11 cellular contexts compared by ENCODE assay signal in the genomic region with DNA sequence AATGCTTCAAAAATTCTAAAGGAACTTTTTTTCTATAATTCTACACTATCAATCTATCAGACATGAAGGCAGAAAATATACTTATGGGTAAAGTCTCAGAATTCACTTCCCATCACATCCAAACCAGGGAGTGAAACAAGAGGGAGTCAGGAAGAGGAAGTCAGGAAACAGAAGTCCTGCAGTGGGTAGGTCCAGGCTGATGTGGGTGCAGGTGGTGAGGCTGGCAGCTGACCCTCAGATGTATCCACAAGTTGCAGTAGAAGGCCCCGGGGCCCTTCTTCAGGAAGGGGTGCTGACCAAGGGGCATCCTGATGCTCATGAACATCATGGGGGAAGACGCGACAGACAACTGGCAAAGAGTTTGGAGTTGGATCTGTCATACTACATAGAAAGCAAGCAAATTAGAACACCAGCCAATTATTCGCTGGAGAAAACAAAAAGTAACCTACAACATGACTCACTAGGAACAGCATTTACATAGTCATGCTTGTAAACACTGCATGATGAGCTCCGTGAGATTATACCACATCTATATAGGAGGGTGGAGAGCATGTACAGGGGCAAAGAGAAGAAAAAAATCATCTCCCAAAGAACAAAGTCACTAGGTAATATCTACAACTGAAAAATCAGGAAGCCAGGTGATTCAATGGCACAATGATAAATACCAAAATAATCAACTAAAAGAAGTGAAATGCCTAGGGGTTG. TPM values are rescaled to one million over a fixed set of nuclear protein-coding genes. Genes with fewer than 3 reads are reported as not detected.
A peak's percentile ranks its signal among the peaks of the same experiment; 100 is the strongest.
DNase-seq lines count a peak whose midpoint lies in the region; ATAC-seq, FAIRE-seq and TF ChIP-seq lines count a peak whose summit lies in the region.
"Had no signal": no experiment of that assay in that cellular context is flagged by ENCODE, and none has a peak within 500 bp of the region (broad histone marks: within the 10 kb centered on the region; RNA-seq: fewer than 3 reads in every experiment).

No MANE protein-coding gene starts in this region.

- H3K4me1 Mint-ChIP-seq in activated B cell treated with CpG ODN at 0.5 μM for 24 hours (peaks cover 62% of the 10 kb centered on the region), osteocyte (ENCODE audit: unreplicated experiment) (peaks cover 26% of the 10 kb centered on the region)

- no peak overlapping the region for H3K4me3 Mint-ChIP-seq in activated B cell treated with CpG ODN at 0.5 μM for 24 hours
- no peak overlapping the region for H3K4me3 Mint-ChIP-seq in osteocyte (ENCODE audit: unreplicated experiment)

- H3K36me3 Mint-ChIP-seq in activated B cell treated with CpG ODN at 0.5 μM for 24 hours (ENCODE audit: low read depth): peaks cover 3% of the 10 kb centered on the region
- H3K36me3 Mint-ChIP-seq in osteocyte (ENCODE audit: unreplicated experiment): peaks cover 3% of the 10 kb centered on the region

- H3K27me3 Mint-ChIP-seq in activated B cell treated with CpG ODN at 0.5 μM for 24 hours: no peaks in the 10 kb centered on the region
- H3K27me3 Mint-ChIP-seq in osteocyte (ENCODE audit: unreplicated experiment): no peaks in the 10 kb centered on the region

- FAIRE-seq in GM19239 (lab: Jason Lieb, UNC): peak; percentile 31

- TF ChIP-seq CTCF in activated B cell treated with CpG ODN at 0.5 μM for 24 hours (IDR thresholded peaks at IDR 0.05) (no peak), osteocyte (IDR thresholded peaks at IDR 0.05) (no peak)

- POLR2A ChIA-PET in activated B cell treated with CpG ODN at 0.5 μM for 24 hours (lab: Charles Lee): interaction anchor here (5.9 kb wide), 1 partner anchor 29 kb away, joined by 34 read pairs; no protein-coding TSS in a partner anchor

- peak overlapping the region; percentile 62 for H3K27ac Mint-ChIP-seq in activated B cell treated with CpG ODN at 0.5 μM for 24 hours
- no peak overlapping the region for H3K27ac Mint-ChIP-seq in osteocyte (ENCODE audit: unreplicated experiment)

- H3K9me3 Mint-ChIP-seq in activated B cell treated with CpG ODN at 0.5 μM for 24 hours: no peaks in the 10 kb centered on the region
- H3K9me3 Mint-ChIP-seq in osteocyte (ENCODE audit: unreplicated experiment): no peaks in the 10 kb centered on the region

- intact Hi-C loops in activated B cell treated with CpG ODN at 0.5 μM for 24 hours (cut with micrococcal nuclease) (loop anchor here (5.0 to 10.0 kb wide), 4 partner anchors 388 to 1213 kb away; a partner anchor contains a TSS), left cardiac atrium (cut with DNase I) (loop anchor here in 1 of 2 donors (5.0 kb wide), 1 partner anchor 73 kb away; no protein-coding TSS in a partner anchor)

- ATAC-seq in activated B cell treated with CpG ODN at 0.5 μM for 24 hours (ENCODE audit: low read depth): no peak
- ATAC-seq in HG03354 (IDR thresholded peaks at IDR 0.05; ENCODE audit: poor library complexity, severe bottlenecking, unreplicated experiment): no peak
- no peak for ATAC-seq in left cardiac atrium
- ATAC-seq: HCT116, heart left ventricle had no signal

- CTCF ChIA-PET in activated B cell treated with CpG ODN at 0.5 μM for 24 hours (lab: Charles Lee): no interaction called here

- DNase-seq in AG08395 (ENCODE audit: low spot score): peak; percentile 10
- no peak for DNase-seq in GM19239 (ENCODE audit: insufficient read length, low spot score)
- DNase-seq in activated B cell treated with CpG ODN at 0.5 μM for 24 hours: no peak
- DNase-seq in fibroblast of the conjunctiva (ENCODE audit: low read depth): peak; percentile 10
- no peak for DNase-seq in stimulated activated CD8-positive, alpha-beta memory T cell treated with anti-CD3 and anti-CD28 coated beads, Interleukin-4, amount 100 ng/mL, for 48 hours
- DNase-seq in osteocyte (ENCODE audit: extremely low spot score, unreplicated experiment): no peak
- DNase-seq in left cardiac atrium: no peak
- DNase-seq: activated CD4-positive, alpha-beta T cell treated with anti-CD3 and anti-CD28 coated beads for 48 hours; heart left ventricle had no signal

RNA-seq across cellular contexts. Expression of a gene that starts 4.2 kb away (rescaled TPM):
- total RNA-seq in activated B cell treated with CpG ODN at 0.5 μM for 24 hours (20.0 and 24.2 TPM in 2 replicates), osteocyte (22.5 and 23.2 TPM in 2 replicates), left cardiac atrium (10 to 100 TPM; 25.7 to 27.6 TPM)

Comparison
In these comparisons a context has a peak if more than half of its experiments do, and no peak if none do; other contexts are left out.
1. DNase-seq: peak in AG08395 (single experiment) and fibroblast of the conjunctiva (single experiment); none in GM19239 (single experiment), activated B cell treated with CpG ODN at 0.5 μM for 24 hours (single experiment), stimulated activated CD8-positive, alpha-beta memory T cell treated with anti-CD3 and anti-CD28 coated beads, Interleukin-4, amount 100 ng/mL, for 48 hours (single experiment), osteocyte (single experiment) and left cardiac atrium (single experiment).